In the genomic region with DNA sequence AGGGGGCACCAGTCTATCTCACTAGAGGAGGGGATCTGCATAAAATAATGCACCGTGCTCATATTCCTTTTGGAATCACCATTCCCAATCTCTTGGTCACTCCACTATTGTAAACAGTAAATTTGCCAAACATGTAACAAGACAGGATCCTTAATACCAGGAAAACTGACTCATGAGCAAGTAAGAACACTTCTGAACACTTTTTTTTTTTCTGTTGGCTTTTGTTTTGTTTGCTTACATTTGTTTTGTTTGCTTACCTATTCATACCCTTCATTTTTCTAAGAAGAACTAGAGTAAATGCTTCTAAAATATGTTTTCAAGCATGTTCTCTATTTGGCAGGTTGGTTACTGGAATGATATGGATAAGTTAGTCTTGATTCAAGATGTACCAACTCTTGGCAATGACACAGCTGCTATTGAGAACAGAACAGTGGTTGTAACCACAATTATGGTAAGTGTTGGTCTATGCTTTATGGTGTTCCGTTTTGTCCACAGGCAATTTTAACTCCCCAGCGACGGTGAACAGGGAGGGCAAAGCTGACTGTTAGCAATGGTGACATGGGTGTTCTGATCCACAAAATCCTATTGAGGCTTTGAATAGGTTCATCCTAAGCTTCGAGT, we compare ENCODE assay signal across 18 cellular contexts.
DNase-seq lines count a peak whose midpoint lies in the region; ATAC-seq, FAIRE-seq and TF ChIP-seq lines count a peak whose summit lies in the region.
"Had no signal": no experiment of that assay in that cellular context is flagged by ENCODE, and none has a peak within 500 bp of the region (broad histone marks: within the 10 kb centered on the region; RNA-seq: fewer than 3 reads in every experiment).

No MANE protein-coding gene starts in this region.

- no peak for TF ChIP-seq CTCF in choroid plexus epithelial cell (conservative IDR thresholded peaks at IDR 0.05; ENCODE audit: low read depth, low read length)

- FAIRE-seq in GM12891 (lab: Jason Lieb, UNC): no peak
- FAIRE-seq: colon had no signal

- DNase-seq in EL: peak; percentile 5
- peak; percentile 61 for DNase-seq in NCI-H2029 treated with DMSO at 0.1 percent for 48 hours (lab: John Stamatoyannopoulos, UW)
- peak; percentile 18 for DNase-seq in choroid plexus epithelial cell (ENCODE audit: low read depth)
- DNase-seq in myocyte (ENCODE audit: low read depth): peak; percentile 9
- no peak for DNase-seq in GM12891 (ENCODE audit: insufficient read length, low spot score)
- DNase-seq: Calu3, immature natural killer cell, natural killer cell, NCI-H1417, NCI-H345, SHP77 treated with DMSO at 0.1 percent for 48 hours, spleen had no signal

- no peak for TF ChIP-seq POLR2A in GM12891 (IDR thresholded peaks at IDR 0.05; ENCODE audit: low read depth, low read length)

- ATAC-seq in GM21576 (IDR thresholded peaks at IDR 0.05; ENCODE audit: unreplicated experiment) (no peak), HG03442 (IDR thresholded peaks at IDR 0.05; ENCODE audit: unreplicated experiment) (no peak)
- ATAC-seq: natural killer cell, WTC11 had no signal

- H3K4me3 ChIP-seq in choroid plexus epithelial cell (ENCODE audit: low read depth, low read length): no peak overlapping the region
- H3K4me3 ChIP-seq: HAP-1, spleen, suprapubic skin had no signal

TF ChIP-seq in GM12891, 5 proteins besides CTCF, POLR2A, EP300 and RAD21:
- TF ChIP-seq SPI1 (IDR thresholded peaks at IDR 0.05; ENCODE audit: low read depth, low read length): no peak
- no peak for TF ChIP-seq POU2F2 (IDR thresholded peaks at IDR 0.05; ENCODE audit: low read depth, low read length)
- no peak for TF ChIP-seq POLR2AphosphoS5 (IDR thresholded peaks at IDR 0.05; ENCODE audit: low read depth, low read length)
